Comparison of ENCODE assay signal across 8 cellular contexts in the genomic region with DNA sequence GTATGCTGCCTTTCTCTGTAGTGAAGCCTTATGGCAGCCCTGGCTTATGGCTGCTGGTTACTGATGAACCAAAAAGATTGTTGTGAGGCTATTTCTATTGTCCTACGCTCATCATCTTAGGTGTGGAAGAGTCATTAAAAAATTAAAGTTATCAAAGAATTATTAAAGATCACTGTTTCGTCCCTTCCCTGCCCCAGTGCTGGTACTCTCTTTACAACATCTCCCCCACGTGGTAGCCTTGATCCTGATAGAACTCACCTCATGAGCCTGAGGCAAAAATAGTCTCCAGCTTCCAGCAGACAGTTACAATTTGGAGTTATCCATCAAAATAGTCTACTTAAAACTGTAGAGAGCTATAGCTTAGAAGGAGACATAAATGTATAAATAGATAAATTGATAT.
DNase-seq lines count a peak whose midpoint lies in the region; ATAC-seq and TF ChIP-seq lines count a peak whose summit lies in the region.

No MANE protein-coding gene starts in this region.

- no TSS peak for BruUV-seq in mammary epithelial cell (replicated peaks; lab: Mats Ljungman, UMichigan)

- no peaks in the 10 kb centered on the region for H4K20me1 ChIP-seq in mammary epithelial cell (ENCODE audit: insufficient read depth, low read length)

- WGBS in mammary epithelial cell (ENCODE audit: low coverage, missing lambda C conversion rate) = 14% methylated on average over 3 of the region's 3 CpGs

- no peaks in the 10 kb centered on the region for H3K79me2 ChIP-seq in mammary epithelial cell (ENCODE audit: insufficient read depth, low read length)

- H3K27ac ChIP-seq in mammary epithelial cell (ENCODE audit: insufficient read depth, low read depth, low read length) = no peak overlapping the region

- dilution Hi-C loops in mammary epithelial cell (cut with HindIII; ENCODE audit: low sequenced_read_pairs) = no loop called here

- H3K4me2 ChIP-seq in mammary epithelial cell (ENCODE audit: insufficient read depth, low read depth, low read length) = no peak overlapping the region

- in situ Hi-C loops in mammary epithelial cell (cut with MboI; ENCODE audit: low sequenced_read_pairs in 2 of 2) = loop anchor here in 1 of 2 donors (25.0 kb wide), 1 partner anchor 126 kb away; no protein-coding TSS in a partner anchor

- peaks cover 12% of the 10 kb centered on the region for H3K27me3 ChIP-seq in mammary epithelial cell (ENCODE audit: insufficient read depth, low read length)

- no peak overlapping the region for H2AFZ ChIP-seq in mammary epithelial cell (ENCODE audit: low read depth, low read length)

- no peak overlapping the region for H3K9ac ChIP-seq in mammary epithelial cell (ENCODE audit: insufficient read depth, low read length)

- no peaks in the 10 kb centered on the region for H3K4me1 ChIP-seq in mammary epithelial cell (ENCODE audit: insufficient read depth, low read length)

- intact Hi-C loops in mammary epithelial cell (cut with micrococcal nuclease) = loop anchor here (1.0 kb wide), 1 partner anchor 129 kb away; no protein-coding TSS in a partner anchor

- no peaks in the 10 kb centered on the region for H3K36me3 ChIP-seq in mammary epithelial cell (ENCODE audit: insufficient read depth, low read length)

- peak; percentile 43 for TF ChIP-seq CTCF in AG10803 (conservative IDR thresholded peaks at IDR 0.05; ENCODE audit: low read length)
- TF ChIP-seq CTCF in mammary epithelial cell (conservative IDR thresholded peaks at IDR 0.05 in 1 of 2, IDR thresholded peaks at IDR 0.05 in 1 of 2; ENCODE audit: extremely low read depth in 1 of 2, insufficient read depth in 1 of 2, low read depth in 1 of 2, low read length in 2 of 2) = peak in 1 of 2 donors; percentile 57

- no peak overlapping the region for H3K4me3 ChIP-seq in AG10803 (ENCODE audit: low read length)
- no peak overlapping the region for H3K4me3 ChIP-seq in mammary epithelial cell (replicated peaks in 1 of 3; ENCODE audit: insufficient read depth in 1 of 3, low read depth in 2 of 3, low read length in 3 of 3)

- CTCF ChIA-PET in mammary epithelial cell (lab: Charles Lee; ENCODE audit: low non-redundant PET) = interaction anchor here (0.6 kb wide), 1 partner anchor 129 kb away, joined by 3 read pairs; no protein-coding TSS in a partner anchor

- no peaks in the 10 kb centered on the region for H3K9me3 ChIP-seq in mammary epithelial cell (replicated peaks; ENCODE audit: insufficient read depth, low read length)

- DNase-seq in AG10803 (ENCODE audit: low read depth) (peak; percentile 3), mammary epithelial cell (peak; percentile 20), cerebellar nuclear complex (lab: John Stamatoyannopoulos, UW) (no peak), inferior parietal cortex (ENCODE audit: extremely low spot score) (no peak), NCI-H1694 (lab: John Stamatoyannopoulos, UW) (no peak), SKM-1 treated with dmso at 0.1 percent for 144 hours (lab: John Stamatoyannopoulos, UW; ENCODE audit: unreplicated experiment) (no peak)

- peak; percentile 46 for ATAC-seq in GM19025 (IDR thresholded peaks at IDR 0.05; ENCODE audit: low read depth, unreplicated experiment)
- peak; percentile 29 for ATAC-seq in HG03159 (IDR thresholded peaks at IDR 0.05; ENCODE audit: unreplicated experiment)

Comparison
In these comparisons a context has a peak if more than half of its experiments do, and no peak if none do; other contexts are left out.
1. DNase-seq: peak in AG10803 (single experiment) and mammary epithelial cell (single experiment); none in cerebellar nuclear complex (0 of 2), inferior parietal cortex (single experiment), NCI-H1694 (single experiment) and SKM-1 treated with dmso at 0.1 percent for 144 hours (single experiment).